8 cellular contexts compared by ENCODE assay signal in the genomic region with DNA sequence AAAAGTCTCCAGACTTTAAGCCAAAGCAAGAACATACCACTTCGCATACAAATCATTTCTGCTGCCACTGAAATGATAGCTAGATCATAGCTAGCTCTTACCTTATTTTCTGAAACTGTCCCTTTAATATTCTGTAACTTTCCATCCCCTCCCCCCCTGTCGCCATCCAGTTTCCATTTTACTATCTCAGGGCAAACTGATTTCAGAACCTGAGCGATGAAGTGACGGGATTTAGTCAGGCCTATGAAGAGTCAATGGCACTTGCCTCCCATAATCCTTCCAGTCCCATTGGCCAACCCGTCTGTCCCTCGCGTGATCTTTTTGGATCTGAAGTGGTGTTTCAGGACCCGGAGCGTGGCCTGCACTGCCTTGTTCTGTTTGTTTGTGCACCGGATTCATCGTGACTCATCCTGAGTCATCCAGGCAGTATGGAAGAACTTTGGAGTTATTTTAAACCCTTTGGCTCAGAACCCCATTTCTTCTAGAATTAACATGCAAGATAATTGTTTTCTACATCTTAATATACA.
DNase-seq lines count a peak whose midpoint lies in the region; ATAC-seq and TF ChIP-seq lines count a peak whose summit lies in the region.

No MANE protein-coding gene starts in this region.

- H3K36me3 Mint-ChIP-seq in neural crest cell (ENCODE audit: low read depth): peaks cover 14% of the 10 kb centered on the region

- DNase-seq in HCEC 1CT: peak; percentile 96
- DNase-seq in activated CD4-positive, alpha-beta T cell treated with anti-CD3 and anti-CD28 coated beads for 1 hour: peak; percentile 36
- DNase-seq in neural crest cell (ENCODE audit: low read depth, low spot score): no peak
- DNase-seq in DMS79 treated with DMSO at 0.1 percent for 48 hours (lab: John Stamatoyannopoulos, UW): no peak

- H3K27me3 ChIP-seq in duodenal mucosa (ENCODE audit: control insufficient read depth in 1 of 2, insufficient read depth in 2 of 2, low read length in 2 of 2): no peaks in the 10 kb centered on the region

- H3K9ac ChIP-seq in duodenal mucosa (ENCODE audit: low read depth in 1 of 2, low read length in 2 of 2): no peak overlapping the region

- H3K4me3 ChIP-seq in duodenal mucosa (ENCODE audit: low read depth in 1 of 2, low read length in 2 of 2): no peak overlapping the region

- H3K4me1 ChIP-seq in duodenal mucosa (ENCODE audit: control insufficient read depth in 1 of 2, insufficient read depth in 2 of 2, low read length in 2 of 2): peaks cover 13 to 18% of the 10 kb centered on the region in 2 donors

- TF ChIP-seq CTCF in neural crest cell (conservative IDR thresholded peaks at IDR 0.05): no peak

- no peaks in the 10 kb centered on the region for H3K9me3 ChIP-seq in duodenal mucosa (ENCODE audit: control insufficient read depth in 1 of 2, low read length in 2 of 2)

- H3K27ac Mint-ChIP-seq in neural crest cell (ENCODE audit: unreplicated experiment): no peak overlapping the region

- H3K9me3 Mint-ChIP-seq in neural crest cell: peaks cover 9% of the 10 kb centered on the region

- no peak for ATAC-seq in HG03159 (IDR thresholded peaks at IDR 0.05; ENCODE audit: unreplicated experiment)
- no peak for ATAC-seq in HG03565 (IDR thresholded peaks at IDR 0.05; ENCODE audit: unreplicated experiment)
- no peak for ATAC-seq in GM21723 (IDR thresholded peaks at IDR 0.05; ENCODE audit: unreplicated experiment)

- H3K27ac ChIP-seq in duodenal mucosa (ENCODE audit: low read depth, low read length): peak overlapping the region; percentile 48

- peaks cover 44% of the 10 kb centered on the region for H3K4me1 Mint-ChIP-seq in neural crest cell

- peak overlapping the region; percentile 17 for H3K4me3 Mint-ChIP-seq in neural crest cell

- H3K27me3 Mint-ChIP-seq in neural crest cell (ENCODE audit: low read depth): no peaks in the 10 kb centered on the region

- peaks cover 0 to 11% of the 10 kb centered on the region in 2 donors for H3K36me3 ChIP-seq in duodenal mucosa (ENCODE audit: control insufficient read depth in 1 of 2, insufficient read depth in 2 of 2, low read length in 2 of 2)

Comparison
In these comparisons a context has a peak if more than half of its experiments do, and no peak if none do; other contexts are left out.
1. DNase-seq: peak in HCEC 1CT (single experiment) and activated CD4-positive, alpha-beta T cell treated with anti-CD3 and anti-CD28 coated beads for 1 hour (single experiment); none in neural crest cell (single experiment) and DMS79 treated with DMSO at 0.1 percent for 48 hours (single experiment).